8 cellular contexts compared by ENCODE assay signal in genomic region chr13:99442273-99442895, GRCh38.
A peak's percentile ranks its signal among the peaks of the same experiment; 100 is the strongest.
DNase-seq lines count a peak whose midpoint lies in the region; ATAC-seq, FAIRE-seq and TF ChIP-seq lines count a peak whose summit lies in the region.

No MANE protein-coding gene starts in this region.

- H3K4me3 ChIP-seq in HAP-1: no peak overlapping the region

- DNase-seq in D721Med (ENCODE audit: insufficient read length, low spot score) (no peak), HAP-1 (ENCODE audit: low spot score in 2 of 2) (peak; percentile 61 to 70), NCI-H82 treated with DMSO at 0.1 percent for 48 hours (lab: John Stamatoyannopoulos, UW; ENCODE audit: unreplicated experiment) (peak; percentile 66), glomerular visceral epithelial cell (ENCODE audit: extremely low spot score) (peak; percentile 49), retina (peak; percentile 55)
- DNase-seq in activated naive CD4-positive, alpha-beta T cell treated with Interleukin-2 at 50 U/mL for 16 hours: peak; percentile 55

- peak; percentile 90 for TF ChIP-seq CTCF in D721Med (IDR thresholded peaks at IDR 0.05; ENCODE audit: insufficient read depth, missing control alignments)

- H3K27me3 ChIP-seq in HAP-1 (ENCODE audit: low read depth): peaks cover 3% of the 10 kb centered on the region; the same call in 1 of the 2 replicates

- H3K4me1 ChIP-seq in HAP-1: peaks cover 8% of the 10 kb centered on the region

- H3K9me3 ChIP-seq in HAP-1: no peaks in the 10 kb centered on the region

- in situ Hi-C loops in HAP-1 (cut with MboI; ENCODE audit: low sequenced_read_pairs): no loop called here

- peak; percentile 63 for FAIRE-seq in D721Med (lab: Jason Lieb, UNC)

- ATAC-seq in GM19455 (IDR thresholded peaks at IDR 0.05; ENCODE audit: unreplicated experiment): no peak
- no peak for ATAC-seq in HG03378 (IDR thresholded peaks at IDR 0.05; ENCODE audit: unreplicated experiment)

- no peaks in the 10 kb centered on the region for H3K36me3 ChIP-seq in HAP-1 (replicated peaks)
